ENCODE assay signal across 19 cellular contexts in genomic region chr1:204959836-204960235, GRCh38.
A peak's percentile ranks its signal among the peaks of the same experiment; 100 is the strongest.
DNase-seq lines count a peak whose midpoint lies in the region; ATAC-seq and TF ChIP-seq lines count a peak whose summit lies in the region.
"Had no signal": no experiment of that assay in that cellular context is flagged by ENCODE, and none has a peak within 500 bp of the region (broad histone marks: within the 10 kb centered on the region; RNA-seq: fewer than 3 reads in every experiment).

No MANE protein-coding gene starts in this region.

- peaks cover 28% of the 10 kb centered on the region for H3K36me3 ChIP-seq in right atrium auricular region
- H3K36me3 ChIP-seq: MG63 had no signal

- DNase-seq in G401 (ENCODE audit: low spot score) (peak; percentile 43), caudate nucleus (lab: John Stamatoyannopoulos, UW) (no peak), Right ventricle myocardium superior (no peak), right atrium auricular region (ENCODE audit: low spot score) (no peak), GM19238 (ENCODE audit: insufficient read length, low spot score) (no peak), NK-92 (lab: John Stamatoyannopoulos, UW; ENCODE audit: unreplicated experiment) (no peak)
- DNase-seq in activated naive CD4-positive, alpha-beta T cell treated with anti-CD3 and anti-CD28 coated beads, Interleukin-2, amount 10 ng/mL, durations not matched to agents 7 days and 5 days, result no peak
- DNase-seq: Calu3, KG1, MG63, NCI-H1105 treated with DMSO at 0.1 percent for 48 hours, NCI-H146, NCI-H2029, NCI-H524 treated with DMSO at 0.1 percent for 48 hours, NCI-H774, RPMI8226, SHP77 treated with DMSO at 0.1 percent for 48 hours had no signal

- no peak overlapping the region for H3K4me3 Mint-ChIP-seq in activated naive CD4-positive, alpha-beta T cell treated with anti-CD3 and anti-CD28 coated beads, Interleukin-2, amount 10 ng/mL, durations not matched to agents 7 days and 5 days

- intact Hi-C loops in Right ventricle myocardium superior (cut with DNase I), result no loop called here

- no peaks in the 10 kb centered on the region for H3K36me3 Mint-ChIP-seq in activated naive CD4-positive, alpha-beta T cell treated with anti-CD3 and anti-CD28 coated beads, Interleukin-2, amount 10 ng/mL, durations not matched to agents 7 days and 5 days

- H3K4me3 ChIP-seq in right atrium auricular region, result no peak overlapping the region
- H3K4me3 ChIP-seq: MG63 had no signal

- H3K4me1 ChIP-seq in right atrium auricular region, result peaks cover 0 to 46% of the 10 kb centered on the region in 2 donors

- peaks cover 76% of the 10 kb centered on the region for H3K27me3 Mint-ChIP-seq in activated naive CD4-positive, alpha-beta T cell treated with anti-CD3 and anti-CD28 coated beads, Interleukin-2, amount 10 ng/mL, durations not matched to agents 7 days and 5 days

- H3K27me3 ChIP-seq in right atrium auricular region, result no peaks in the 10 kb centered on the region
- H3K27me3 ChIP-seq: MG63 had no signal

- H3K9me3 Mint-ChIP-seq in activated naive CD4-positive, alpha-beta T cell treated with anti-CD3 and anti-CD28 coated beads, Interleukin-2, amount 10 ng/mL, durations not matched to agents 7 days and 5 days, result no peaks in the 10 kb centered on the region

- CTCF ChIA-PET in activated naive CD4-positive, alpha-beta T cell treated with anti-CD3 and anti-CD28 coated beads, Interleukin-2, amount 10 ng/mL, durations not matched to agents 7 days and 5 days (lab: Charles Lee), result no interaction called here

- ATAC-seq in Right ventricle myocardium superior (ENCODE audit: poor library complexity) (peak; percentile 73), HG02678 (IDR thresholded peaks at IDR 0.05; ENCODE audit: unreplicated experiment) (no peak)
- ATAC-seq: HCT116 had no signal

- peak overlapping the region; percentile 20 for H3K27ac ChIP-seq in caudate nucleus (ENCODE audit: low read depth, low read length)
- peak overlapping the region; percentile 69 to 79 for H3K27ac ChIP-seq in right atrium auricular region

- H3K4me1 Mint-ChIP-seq in activated naive CD4-positive, alpha-beta T cell treated with anti-CD3 and anti-CD28 coated beads, Interleukin-2, amount 10 ng/mL, durations not matched to agents 7 days and 5 days, result no peaks in the 10 kb centered on the region

- H3K27ac Mint-ChIP-seq in activated naive CD4-positive, alpha-beta T cell treated with anti-CD3 and anti-CD28 coated beads, Interleukin-2, amount 10 ng/mL, durations not matched to agents 7 days and 5 days, result no peak overlapping the region

- no peaks in the 10 kb centered on the region for H3K9me3 ChIP-seq in right atrium auricular region
- H3K9me3 ChIP-seq: MG63 had no signal

- TF ChIP-seq CTCF in right atrium auricular region (IDR thresholded peaks at IDR 0.05), result no peak

- in situ Hi-C loops in G401 (cut with HindIII; ENCODE audit: low sequenced_read_pairs), result no loop called here
